Comparison of ENCODE assay signal across 15 cellular contexts in genomic region chr13:87777395-87777794, GRCh38.
DNase-seq lines count a peak whose midpoint lies in the region; ATAC-seq and TF ChIP-seq lines count a peak whose summit lies in the region.
"Had no signal": no experiment of that assay in that cellular context is flagged by ENCODE, and none has a peak within 500 bp of the region (broad histone marks: within the 10 kb centered on the region; RNA-seq: fewer than 3 reads in every experiment).

No MANE protein-coding gene starts in this region.

- peak overlapping the region; percentile 37 for H3K4me2 ChIP-seq in BLaER1

- H3K27me3 ChIP-seq in BLaER1 (no peaks in the 10 kb centered on the region), foreskin keratinocyte (no peaks in the 10 kb centered on the region)

- no peaks in the 10 kb centered on the region for H4K20me1 ChIP-seq in BLaER1

- no peaks in the 10 kb centered on the region for H3K9me3 ChIP-seq in BLaER1
- H3K9me3 ChIP-seq: psoas muscle had no signal

- H3K9ac ChIP-seq in BLaER1, result no peak overlapping the region

- H3K4me1 ChIP-seq in BLaER1, result peaks cover 11% of the 10 kb centered on the region
- H3K4me1 ChIP-seq in foreskin keratinocyte, result no peaks in the 10 kb centered on the region
- H3K4me1 ChIP-seq: psoas muscle had no signal

- TF ChIP-seq CTCF in foreskin keratinocyte (conservative IDR thresholded peaks at IDR 0.05), result peak; percentile 17

- no peaks in the 10 kb centered on the region for H3K36me3 ChIP-seq in BLaER1

- POLR2A ChIA-PET in HEK293T (lab: Yijun Ruan, JAX), result no interaction called here

- no peak overlapping the region for H3K27ac ChIP-seq in BLaER1
- H3K27ac ChIP-seq in foreskin keratinocyte, result no peak overlapping the region
- H3K27ac ChIP-seq: psoas muscle had no signal

- peak; percentile 39 for DNase-seq in HEK293T (ENCODE audit: extremely low spot score)
- peak; percentile 7 for DNase-seq in SK-N-DZ (ENCODE audit: low spot score)
- no peak for DNase-seq in foreskin keratinocyte
- DNase-seq in ecto neural progenitor cell (ENCODE audit: low spot score), result no peak
- no peak for DNase-seq in SIG-M5 (lab: John Stamatoyannopoulos, UW)
- no peak for DNase-seq in NCI-H2107 treated with DMSO at 0.1 percent for 48 hours (lab: John Stamatoyannopoulos, UW; ENCODE audit: unreplicated experiment)
- DNase-seq: activated CD4-positive, alpha-beta T cell treated with anti-CD3 and anti-CD28 coated beads, Interleukin-2, amount 10 ng/mL, durations not matched to agents 7 days and 5 days; activated naive CD8-positive, alpha-beta T cell treated with anti-CD3 and anti-CD28 coated beads, Interleukin-2, amount 10 ng/mL, durations not matched to agents 7 days and 5 days; AML-193; DMS79; NCI-H1048; NCI-H226; psoas muscle had no signal

- ATAC-seq in foreskin keratinocyte, result no peak
- no peak for ATAC-seq in GM21423 (IDR thresholded peaks at IDR 0.05; ENCODE audit: unreplicated experiment)
- ATAC-seq: psoas muscle had no signal

- no peak overlapping the region for H3K4me3 ChIP-seq in BLaER1
- H3K4me3 ChIP-seq: psoas muscle had no signal

- CTCF ChIA-PET in HEK293T (lab: Yijun Ruan, JAX), result no interaction called here

TF ChIP-seq in HEK293T, 16 proteins besides CTCF, POLR2A, EP300 and RAD21:
- TF ChIP-seq LEF1 (IDR thresholded peaks at IDR 0.05; ENCODE audit: borderline replicate concordance), result peak; percentile 84
- peak; percentile 89 for TF ChIP-seq ZNF384 (IDR thresholded peaks at IDR 0.05)
- no peak for TF ChIP-seq FOXA1 (IDR thresholded peaks at IDR 0.05)

Comparison
In these comparisons a context has a peak if more than half of its experiments do, and no peak if none do; other contexts are left out.
1. DNase-seq: peak in HEK293T (single experiment) and SK-N-DZ (single experiment); none in foreskin keratinocyte (0 of 2), ecto neural progenitor cell (single experiment), SIG-M5 (single experiment) and NCI-H2107 treated with DMSO at 0.1 percent for 48 hours (single experiment).